26 cellular contexts compared by ENCODE assay signal in genomic region chr13:94138831-94139230, GRCh38.
"Had no signal": no experiment of that assay in that cellular context is flagged by ENCODE, and none has a peak within 500 bp of the region (broad histone marks: within the 10 kb centered on the region; RNA-seq: fewer than 3 reads in every experiment).

No MANE protein-coding gene starts in this region.

- H2AFZ ChIP-seq: parathyroid adenoma had no signal

- H3K4me3 ChIP-seq: ovary, psoas muscle, right lobe of liver, sigmoid colon, stomach, thoracic aorta, thyroid gland, tibial nerve, upper lobe of left lung, vagina had no signal

- H3K36me3 ChIP-seq: neutrophil, ovary, right lobe of liver, sigmoid colon, stomach, thoracic aorta, thyroid gland, tibial nerve, upper lobe of left lung, vagina had no signal

- H3K79me2 ChIP-seq: parathyroid adenoma had no signal

- DNase-seq: nephron progenitor cell; nucleus accumbens; ovary; posterior cingulate gyrus; psoas muscle; right cardiac atrium; right lobe of liver; sigmoid colon; small intestine; stimulated activated CD4-positive, alpha-beta T cell treated with anti-CD3 and anti-CD28 coated beads, Interleukin-15, amount 100 ng/mL, for 24 hours; stimulated activated CD4-positive, alpha-beta T cell treated with anti-CD3 and anti-CD28 coated beads, Interleukin-2, amount 100 ng/mL, for 24 hours; stimulated activated CD4-positive, alpha-beta T cell treated with anti-CD3 and anti-CD28 coated beads, Interleukin-2, amount 100 ng/mL, for 48 hours; stimulated activated CD4-positive, alpha-beta T cell treated with anti-CD3 and anti-CD28 coated beads, Interleukin-4, amount 100 ng/mL, for 24 hours; stimulated activated naive B cell treated with anti-CD40 and anti-IgM and Interleukin-4, amounts not matched to agents 10 μg/mL and 1 μg/mL and 100 μg/mL, for 72 hours; stimulated activated naive CD4-positive, alpha-beta T cell treated with Interleukin-2 at 50 U/mL for 16 hours; stomach; thyroid gland; trophoblast cell; upper lobe of left lung had no signal

- H3K27ac ChIP-seq: neutrophil, ovary, parathyroid adenoma, psoas muscle, right lobe of liver, sigmoid colon, stomach, thoracic aorta, thyroid gland, tibial nerve, upper lobe of left lung, vagina had no signal

- ATAC-seq: natural killer cell treated with Interleukin-12 subunit alpha and Interleukin-12 subunit beta and Interleukin-15 and Interleukin-18, amount 100 ng/mL, for 72 hours; psoas muscle; right cardiac atrium; right lobe of liver; stimulated activated effector memory CD8-positive, alpha-beta T cell treated with anti-CD3 and anti-CD28 coated beads, Interleukin-12 subunit alpha, Interleukin-12 subunit beta, amount 100 ng/mL, for 72 hours; stimulated activated naive B cell treated with anti-CD40 and anti-IgM and Interleukin-4, amounts not matched to agents 10 μg/mL and 1 μg/mL and 100 μg/mL, for 72 hours had no signal

- H3K27me3 ChIP-seq: neutrophil, ovary, right lobe of liver, sigmoid colon, stomach, thyroid gland, tibial nerve, upper lobe of left lung, vagina had no signal

- H3K4me1 ChIP-seq: parathyroid adenoma, psoas muscle, right lobe of liver, thyroid gland, tibial nerve, upper lobe of left lung, vagina had no signal

- H3K9ac ChIP-seq: parathyroid adenoma had no signal

- H3K9me3 ChIP-seq: neutrophil, ovary, psoas muscle, right lobe of liver, sigmoid colon, stomach, thoracic aorta, thyroid gland, tibial nerve, upper lobe of left lung, vagina had no signal
